ENCODE assay signal across 24 cellular contexts in genomic region chr2:182259629-182260150, GRCh38.
DNase-seq lines count a peak whose midpoint lies in the region; ATAC-seq and TF ChIP-seq lines count a peak whose summit lies in the region.
"Had no signal": no experiment of that assay in that cellular context is flagged by ENCODE, and none has a peak within 500 bp of the region (broad histone marks: within the 10 kb centered on the region; RNA-seq: fewer than 3 reads in every experiment).

No MANE protein-coding gene starts in this region.

- no peak for ATAC-seq in HG03135 (IDR thresholded peaks at IDR 0.05; ENCODE audit: unreplicated experiment)
- ATAC-seq: foreskin keratinocyte had no signal

- no peaks in the 10 kb centered on the region for H3K9me3 ChIP-seq in HAP-1
- no peaks in the 10 kb centered on the region for H3K9me3 ChIP-seq in CD4-positive, alpha-beta memory T cell (ENCODE audit: control insufficient read depth in 1 of 2, low read length in 2 of 2)
- H3K9me3 ChIP-seq: neutrophil, suprapubic skin had no signal

- POLR2A ChIA-PET in CD4-positive, alpha-beta memory T cell (lab: Charles Lee; ENCODE audit: partially characterized antibody): no interaction called here

- H3K36me3 ChIP-seq in HAP-1 (replicated peaks): no peaks in the 10 kb centered on the region
- no peaks in the 10 kb centered on the region for H3K36me3 ChIP-seq in CD4-positive, alpha-beta memory T cell (ENCODE audit: insufficient read depth, low read length)
- H3K36me3 ChIP-seq: neutrophil, suprapubic skin had no signal

- no peak overlapping the region for H3K4me3 Mint-ChIP-seq in CD4-positive, alpha-beta memory T cell
- H3K4me3 Mint-ChIP-seq: activated CD4-positive, alpha-beta memory T cell treated with anti-CD3 and anti-CD28 coated beads, Interleukin-2, amount 10 ng/mL, durations not matched to agents 7 days and 5 days had no signal

- H3K27me3 ChIP-seq in HAP-1 (ENCODE audit: low read depth): no peaks in the 10 kb centered on the region
- H3K27me3 ChIP-seq in CD4-positive, alpha-beta memory T cell (ENCODE audit: insufficient read depth, low read length): no peaks in the 10 kb centered on the region
- H3K27me3 ChIP-seq: foreskin keratinocyte, hepatocyte, neutrophil, suprapubic skin had no signal

- peaks cover 16% of the 10 kb centered on the region for H3K4me1 ChIP-seq in HAP-1
- H3K4me1 ChIP-seq in CD4-positive, alpha-beta memory T cell (ENCODE audit: insufficient read depth, low read length): no peaks in the 10 kb centered on the region
- H3K4me1 ChIP-seq: foreskin keratinocyte, suprapubic skin had no signal

- peaks cover 0 to 3% (median 0%) of the 10 kb centered on the region in 8 donors for H3K9me3 Mint-ChIP-seq in CD4-positive, alpha-beta memory T cell
- H3K9me3 Mint-ChIP-seq: activated CD4-positive, alpha-beta memory T cell treated with anti-CD3 and anti-CD28 coated beads, Interleukin-2, amount 10 ng/mL, durations not matched to agents 7 days and 5 days had no signal

- in situ Hi-C loops in HAP-1 (cut with MboI; ENCODE audit: low sequenced_read_pairs): no loop called here

- CTCF ChIA-PET in CD4-positive, alpha-beta memory T cell (lab: Charles Lee; ENCODE audit: partially characterized antibody): no interaction called here

- intact Hi-C loops in CD4-positive, alpha-beta memory T cell (cut with micrococcal nuclease): no loop called here

- peak; percentile 39 to 96 for DNase-seq in HAP-1 (ENCODE audit: low spot score in 2 of 2)
- peak; percentile 49 for DNase-seq in astrocyte of the hippocampus (ENCODE audit: low read depth, low spot score)
- DNase-seq in fibroblast of pulmonary artery (ENCODE audit: low read depth): peak; percentile 68
- DNase-seq in skeletal muscle cell (ENCODE audit: low read depth): peak; percentile 76
- no peak for DNase-seq in DMS79 treated with DMSO at 0.1 percent for 48 hours (lab: John Stamatoyannopoulos, UW)
- DNase-seq in CD4-positive, alpha-beta memory T cell: no peak
- DNase-seq: activated CD4-positive, alpha-beta memory T cell treated with anti-CD3 and anti-CD28 coated beads, Interleukin-2, amount 10 ng/mL, durations not matched to agents 7 days and 5 days; activated CD4-positive, CD25-positive, alpha-beta regulatory T cell; activated naive CD4-positive, alpha-beta T cell; amygdala; cerebellar nuclear complex; DMS 273 treated with DMSO at 0.1 percent for 48 hours; foreskin keratinocyte; H7; NCI-H1105 treated with DMSO at 0.1 percent for 48 hours; NCI-H2107; NCI-H510A treated with DMSO at 0.1 percent for 48 hours; retina had no signal

- H3K27ac ChIP-seq in CD4-positive, alpha-beta memory T cell (ENCODE audit: low read depth, low read length): no peak overlapping the region
- H3K27ac ChIP-seq: foreskin keratinocyte, hepatocyte, neutrophil, SK-N-MC, suprapubic skin had no signal

- no peaks in the 10 kb centered on the region for H3K36me3 Mint-ChIP-seq in CD4-positive, alpha-beta memory T cell

- H3K27me3 Mint-ChIP-seq in CD4-positive, alpha-beta memory T cell: no peaks in the 10 kb centered on the region
- H3K27me3 Mint-ChIP-seq: activated CD4-positive, alpha-beta memory T cell treated with anti-CD3 and anti-CD28 coated beads, Interleukin-2, amount 10 ng/mL, durations not matched to agents 7 days and 5 days had no signal

- no peak for TF ChIP-seq CTCF in fibroblast of pulmonary artery (IDR thresholded peaks at IDR 0.05; ENCODE audit: low read length, missing control alignments)

- H3K4me3 ChIP-seq in HAP-1 (no peak overlapping the region), fibroblast of pulmonary artery (replicated peaks; ENCODE audit: low read depth, low read length) (no peak overlapping the region), skeletal muscle cell (ENCODE audit: low read depth, low read length) (no peak overlapping the region)
- no peak overlapping the region for H3K4me3 ChIP-seq in CD4-positive, alpha-beta memory T cell (ENCODE audit: low read length in 2 of 2)
- H3K4me3 ChIP-seq: hepatocyte, lung, SK-N-MC, suprapubic skin had no signal

- H3K4me1 Mint-ChIP-seq in CD4-positive, alpha-beta memory T cell: no peaks in the 10 kb centered on the region
- H3K4me1 Mint-ChIP-seq: activated CD4-positive, alpha-beta memory T cell treated with anti-CD3 and anti-CD28 coated beads, Interleukin-2, amount 10 ng/mL, durations not matched to agents 7 days and 5 days had no signal

- no peak overlapping the region for H3K27ac Mint-ChIP-seq in CD4-positive, alpha-beta memory T cell
- H3K27ac Mint-ChIP-seq: activated CD4-positive, alpha-beta memory T cell treated with anti-CD3 and anti-CD28 coated beads, Interleukin-2, amount 10 ng/mL, durations not matched to agents 7 days and 5 days had no signal

Comparison
In these comparisons a context has a peak if more than half of its experiments do, and no peak if none do; other contexts are left out.
1. DNase-seq: peak in HAP-1 (2 of 2), astrocyte of the hippocampus (single experiment), fibroblast of pulmonary artery (single experiment) and skeletal muscle cell (single experiment); none in DMS79 treated with DMSO at 0.1 percent for 48 hours (single experiment) and CD4-positive, alpha-beta memory T cell (0 of 5).